Comparison of ENCODE assay signal across 8 cellular contexts in the genomic region with DNA sequence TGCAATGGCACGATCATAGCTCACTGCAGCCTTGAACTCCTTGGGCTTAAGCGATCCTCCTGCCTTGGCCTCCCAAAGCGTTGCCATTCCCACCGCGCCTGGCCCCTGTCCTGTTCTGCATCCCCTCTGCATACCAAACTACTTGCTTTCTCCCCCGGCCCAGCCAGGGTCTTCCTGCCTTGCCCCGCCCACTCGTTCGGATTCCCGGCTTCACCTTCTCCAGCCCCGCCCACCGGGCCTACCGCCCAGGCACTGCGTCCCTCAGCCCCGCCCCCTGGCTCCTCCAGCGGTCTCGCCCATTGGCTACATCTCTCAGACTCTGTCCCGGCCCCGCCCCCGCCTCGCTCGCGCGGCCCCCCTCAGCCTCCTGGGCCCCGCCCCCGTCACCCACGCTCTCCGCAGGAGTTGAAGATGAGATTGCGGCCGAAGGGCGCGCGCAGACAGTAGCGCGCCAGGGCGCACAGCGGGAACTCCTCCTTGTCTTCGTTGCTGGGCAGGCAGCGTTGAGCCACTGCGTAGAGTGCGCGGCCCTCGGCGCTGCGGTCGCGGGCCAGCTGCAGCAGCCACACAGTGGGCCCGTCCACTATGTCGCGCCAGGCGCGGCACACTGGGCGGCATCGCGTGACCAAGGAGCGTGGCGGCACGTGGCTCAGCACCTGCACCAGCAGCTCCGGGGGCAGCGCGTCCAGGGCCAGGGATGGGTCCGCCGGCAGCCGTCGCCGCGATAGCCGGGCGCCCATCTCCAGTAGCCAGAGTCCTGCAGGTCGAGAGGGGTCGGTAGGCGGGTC. TPM values are rescaled to one million over a fixed set of nuclear protein-coding genes. Genes with fewer than 3 reads are reported as not detected.
DNase-seq lines count a peak whose midpoint lies in the region; ATAC-seq and TF ChIP-seq lines count a peak whose summit lies in the region.

No MANE protein-coding gene starts in this region.

- in situ Hi-C loops in gastrocnemius medialis (cut with MboI; ENCODE audit: low sequenced_read_pairs in 4 of 4): no loop called here

- H3K27ac ChIP-seq in VCaP (peak overlapping the region; percentile 42; the same call in 1 of the 2 replicates), body of pancreas (peak overlapping the region in 1 of 4 donors; percentile 16), iPS DF 6.9 (ENCODE audit: low read length) (no peak overlapping the region), gastrocnemius medialis (no peak overlapping the region), vagina (no peak overlapping the region)

- H3K4me3 ChIP-seq in AG10803 (ENCODE audit: low read length) (peak overlapping the region; percentile 36), body of pancreas (no peak overlapping the region), iPS DF 6.9 (ENCODE audit: low read length) (peak overlapping the region; percentile 61), gastrocnemius medialis (peak overlapping the region; percentile 33 to 50 (median 42)), vagina (peak overlapping the region; percentile 35 to 46)

- H3K27me3 ChIP-seq in body of pancreas (no peaks in the 10 kb centered on the region), iPS DF 6.9 (ENCODE audit: control insufficient read depth, insufficient read depth, low read length) (no peaks in the 10 kb centered on the region), gastrocnemius medialis (peaks cover 0 to 9% (median 0%) of the 10 kb centered on the region in 3 donors), vagina (no peaks in the 10 kb centered on the region)

- no peaks in the 10 kb centered on the region for H3K36me3 ChIP-seq in body of pancreas (replicated peaks in 1 of 2; ENCODE audit: insufficient read depth in 1 of 2, low read depth in 2 of 2)
- H3K36me3 ChIP-seq in iPS DF 6.9 (ENCODE audit: control insufficient read depth, insufficient read depth, low read length): peaks cover 3% of the 10 kb centered on the region
- H3K36me3 ChIP-seq in gastrocnemius medialis: no peaks in the 10 kb centered on the region
- H3K36me3 ChIP-seq in vagina: no peaks in the 10 kb centered on the region

- TF ChIP-seq CTCF in AG10803 (conservative IDR thresholded peaks at IDR 0.05; ENCODE audit: low read length): no peak
- TF ChIP-seq CTCF in VCaP (conservative IDR thresholded peaks at IDR 0.05): no peak
- TF ChIP-seq CTCF in body of pancreas (IDR thresholded peaks at IDR 0.05): no peak
- no peak for TF ChIP-seq CTCF in gastrocnemius medialis (IDR thresholded peaks at IDR 0.05 in 4 of 5, conservative IDR thresholded peaks at IDR 0.05 in 1 of 5)
- TF ChIP-seq CTCF in vagina (IDR thresholded peaks at IDR 0.05): no peak

- DNase-seq in AG10803 (ENCODE audit: low read depth) (peak; percentile 44), body of pancreas (peak; percentile 83 to 93 (median 90)), iPS DF 6.9 (ENCODE audit: low read depth, low spot score) (peak; percentile 95), gastrocnemius medialis (peak; percentile 47 to 66), vagina (ENCODE audit: extremely low spot score in 2 of 2) (no peak)

- H3K4me1 ChIP-seq in body of pancreas (peaks cover 21% of the 10 kb centered on the region), iPS DF 6.9 (ENCODE audit: control insufficient read depth, insufficient read depth, low read length) (peaks cover 5% of the 10 kb centered on the region), gastrocnemius medialis (no peaks in the 10 kb centered on the region), vagina (peaks cover 11% of the 10 kb centered on the region)

- peak; percentile 55 for ATAC-seq in HG03097 (IDR thresholded peaks at IDR 0.05; ENCODE audit: low FRiP score, unreplicated experiment)
- ATAC-seq in body of pancreas: peak; percentile 87
- ATAC-seq in gastrocnemius medialis: peak; percentile 58 to 72
- no peak for ATAC-seq in HG02970 (IDR thresholded peaks at IDR 0.05; ENCODE audit: low FRiP score, unreplicated experiment)

- H3K9me3 ChIP-seq in body of pancreas (no peaks in the 10 kb centered on the region), iPS DF 6.9 (ENCODE audit: control insufficient read depth, insufficient read depth, low read length) (no peaks in the 10 kb centered on the region), gastrocnemius medialis (no peaks in the 10 kb centered on the region), vagina (no peaks in the 10 kb centered on the region)

- 12 to 28% methylated on average over 17 to 56 of the region's 72 CpGs for WGBS in body of pancreas, 2 donors
- WGBS in iPS DF 6.9 (ENCODE audit: insufficient coverage, insufficient read length): no CpG with 5 or more reads among the region's 72 CpGs

- peak in 1 of 3 donors; percentile 11 for TF ChIP-seq POLR2A in body of pancreas (IDR thresholded peaks at IDR 0.05)
- TF ChIP-seq POLR2A in gastrocnemius medialis (IDR thresholded peaks at IDR 0.05): no peak
- no peak for TF ChIP-seq POLR2A in vagina (IDR thresholded peaks at IDR 0.05)

- intact Hi-C loops in body of pancreas (cut with DNase I): no loop called here
- intact Hi-C loops in gastrocnemius medialis (cut with DNase I; ENCODE audit: low total_unique reads): no loop called here
- intact Hi-C loops in vagina (cut with DNase I): no loop called here

RNA-seq across cellular contexts. Expression of a gene that starts 19.0 kb away (rescaled TPM):
- total RNA-seq in body of pancreas (10 to 100 TPM; 16.6 to 16.8 TPM), gastrocnemius medialis (10 to 100 TPM; 20.0 to 49.8 (median 36.1) TPM), vagina (44.7 TPM)

RNA-seq across cellular contexts. Expression of a gene that starts 19.2 kb away (rescaled TPM):
- total RNA-seq in body of pancreas: 10 to 100 TPM; 25.2 to 34.6 TPM
- total RNA-seq in gastrocnemius medialis: 10 to 100 TPM; 12.1 to 30.0 (median 27.8) TPM
- total RNA-seq in vagina: 26.3 TPM

RNA-seq across cellular contexts. Expression of a gene that starts 25.8 kb away (rescaled TPM):
- total RNA-seq in body of pancreas (10 to 100 TPM; 18.8 to 25.2 TPM), gastrocnemius medialis (1 to 10 TPM; 1.6 to 4.2 (median 2.4) TPM), vagina (44.0 TPM)

RNA-seq across cellular contexts. Expression of a gene that starts 37.8 kb away (rescaled TPM):
- not detected for total RNA-seq in body of pancreas
- under 1 TPM in 1 of 4 donors, not detected in 3; 0.46 TPM for total RNA-seq in gastrocnemius medialis
- total RNA-seq in vagina: not detected

RNA-seq across cellular contexts. Expression of a gene that starts 50.0 kb away (rescaled TPM):
- total RNA-seq in body of pancreas (10 to 100 TPM in 1 of 2 donors, 1 to 10 TPM in 1; 7.8 to 28.3 TPM), gastrocnemius medialis (10 to 100 TPM; 32.2 to 63.8 (median 53.6) TPM), vagina (16.7 TPM)

Comparison
In these comparisons a context has a peak if more than half of its experiments do, and no peak if none do; other contexts are left out.
1. DNase-seq: peak in AG10803 (single experiment), body of pancreas (4 of 4), iPS DF 6.9 (single experiment) and gastrocnemius medialis (2 of 2); none in vagina (0 of 2).
2. H3K4me3 ChIP-seq: peak in AG10803 (single experiment), iPS DF 6.9 (single experiment), gastrocnemius medialis (4 of 4) and vagina (2 of 2); none in body of pancreas (0 of 2).